In genomic region chr12:88505696-88506095, GRCh38 we compare ENCODE assay signal across 20 cellular contexts.
A peak's percentile ranks its signal among the peaks of the same experiment; 100 is the strongest.
DNase-seq lines count a peak whose midpoint lies in the region; ATAC-seq, FAIRE-seq and TF ChIP-seq lines count a peak whose summit lies in the region.
"Had no signal": no experiment of that assay in that cellular context is flagged by ENCODE, and none has a peak within 500 bp of the region (broad histone marks: within the 10 kb centered on the region; RNA-seq: fewer than 3 reads in every experiment).

No MANE protein-coding gene starts in this region.

- H3K9me3 Mint-ChIP-seq in nephron progenitor cell = no peaks in the 10 kb centered on the region

- no peak overlapping the region for H2AK5ac ChIP-seq in IMR-90 (ENCODE audit: low read depth, low read length)

- no peak overlapping the region for H2BK15ac ChIP-seq in IMR-90 (ENCODE audit: low read depth, low read length)

- H2BK20ac ChIP-seq in IMR-90 (ENCODE audit: low read depth, low read length) = no peak overlapping the region

- H3K4me1 ChIP-seq in IMR-90 (ENCODE audit: control insufficient read depth, insufficient read depth, low read length) = peaks cover 7% of the 10 kb centered on the region; the same call in 1 of the 2 replicates

- H3K27ac ChIP-seq in IMR-90 (ENCODE audit: insufficient read depth, low read length) = no peak overlapping the region
- H3K27ac ChIP-seq: C4-2B had no signal

- H3K27me3 Mint-ChIP-seq in nephron progenitor cell (ENCODE audit: low read depth, poor library complexity) = peaks cover 3% of the 10 kb centered on the region
- H3K27me3 Mint-ChIP-seq: CD4-positive, CD25-positive, alpha-beta regulatory T cell had no signal

- peaks cover 4% of the 10 kb centered on the region for H3K36me3 Mint-ChIP-seq in nephron progenitor cell (ENCODE audit: low read depth)
- H3K36me3 Mint-ChIP-seq: CD4-positive, CD25-positive, alpha-beta regulatory T cell; CD8-positive, alpha-beta T cell had no signal

- peaks cover 27% of the 10 kb centered on the region for H3K4me1 Mint-ChIP-seq in nephron progenitor cell
- H3K4me1 Mint-ChIP-seq: CD4-positive, CD25-positive, alpha-beta regulatory T cell had no signal

- no peak for ATAC-seq in IMR-90 (ENCODE audit: low read depth)
- ATAC-seq: CD8-positive, alpha-beta T cell had no signal

- no peak overlapping the region for H3K4me3 ChIP-seq in IMR-90 (ENCODE audit: insufficient read depth, low read depth, low read length)

- peak; percentile 33 for FAIRE-seq in H54 (lab: Jason Lieb, UNC)
- FAIRE-seq: GM12891, GM18507 had no signal

- no peak overlapping the region for H3K23ac ChIP-seq in IMR-90 (ENCODE audit: low read depth, low read length)

- peaks cover 20 to 43% of the 10 kb centered on the region in 2 experiments for H3K79me1 ChIP-seq in IMR-90 (ENCODE audit: low read depth in 1 of 2, low read length in 2 of 2)

- CTCF ChIA-PET in IMR-90 (lab: Yijun Ruan, JAX) = no interaction called here

- no peak overlapping the region for H3K18ac ChIP-seq in IMR-90 (ENCODE audit: low read depth, low read length)

- H3K9me1 ChIP-seq in IMR-90 (ENCODE audit: insufficient read depth, low read length) = peaks cover 6% of the 10 kb centered on the region

- no peak for TF ChIP-seq POLR2A in H54 (IDR thresholded peaks at IDR 0.05; ENCODE audit: low read depth, low read length)
- no peak for TF ChIP-seq POLR2A in IMR-90 (IDR thresholded peaks at IDR 0.05; ENCODE audit: low read depth, low read length)

- no peaks in the 10 kb centered on the region for H4K20me1 ChIP-seq in IMR-90 (ENCODE audit: insufficient read depth, low read length)

- in situ Hi-C loops in IMR-90 (cut with MboI; ENCODE audit: low sequenced_read_pairs) = no loop called here
- in situ Hi-C loops in G401 (cut with HindIII; ENCODE audit: low sequenced_read_pairs) = no loop called here

- no peak overlapping the region for H3K56ac ChIP-seq in IMR-90 (ENCODE audit: extremely low read depth, insufficient read depth, low read length)

- DNase-seq in H54 (ENCODE audit: insufficient read length, low spot score) (no peak), IMR-90 (peak; percentile 17), nephron progenitor cell (no peak), C1 segment of cervical spinal cord (lab: John Stamatoyannopoulos, UW) (no peak), NCI-H1694 (lab: John Stamatoyannopoulos, UW) (no peak), G401 (ENCODE audit: low spot score) (no peak), NCI-H2081 (lab: John Stamatoyannopoulos, UW) (no peak)
- DNase-seq: Caco-2; CD4-positive, CD25-positive, alpha-beta regulatory T cell; CD8-positive, alpha-beta T cell; DMS153; DND-41; EL; GF-D8; GOT3; H7; HCEC 1CT had no signal

- no peak overlapping the region for H2AK9ac ChIP-seq in IMR-90 (replicated peaks; ENCODE audit: low read depth, low read length, poor library complexity)

- H3K4me3 Mint-ChIP-seq in nephron progenitor cell = no peak overlapping the region
- H3K4me3 Mint-ChIP-seq: CD4-positive, CD25-positive, alpha-beta regulatory T cell; CD8-positive, alpha-beta T cell had no signal

- no peaks in the 10 kb centered on the region for H3K9me3 ChIP-seq in IMR-90 (ENCODE audit: control insufficient read depth, insufficient read depth, low read length)
- H3K9me3 ChIP-seq: Caco-2 had no signal

- H3K36me3 ChIP-seq in IMR-90 (ENCODE audit: control insufficient read depth, insufficient read depth, low read length) = peaks cover 15% of the 10 kb centered on the region

- H4K8ac ChIP-seq in IMR-90 (ENCODE audit: low read depth in 2 of 2, low read length in 2 of 2) = no peak overlapping the region

- no peak overlapping the region for H3K9ac ChIP-seq in IMR-90 (ENCODE audit: low read depth, low read length)

- WGBS in IMR-90 (ENCODE audit: extremely low coverage in 2 of 2, insufficient read length in 1 of 2), 2 experiments = no CpG with 5 or more reads among the region's 2 CpGs

- H2BK5ac ChIP-seq in IMR-90 (ENCODE audit: low read depth, low read length, poor library complexity, severe bottlenecking) = no peak overlapping the region

- H4K91ac ChIP-seq in IMR-90 (ENCODE audit: insufficient read depth, low read depth, low read length) = no peak overlapping the region

- no peak overlapping the region for H4K5ac ChIP-seq in IMR-90 (ENCODE audit: low read depth, low read length)

- H3K27ac Mint-ChIP-seq in nephron progenitor cell = peak overlapping the region; percentile 64
- H3K27ac Mint-ChIP-seq: CD4-positive, CD25-positive, alpha-beta regulatory T cell; CD8-positive, alpha-beta T cell had no signal

- no peak overlapping the region for H3K14ac ChIP-seq in IMR-90 (replicated peaks; ENCODE audit: low read depth, low read length)

- intact Hi-C loops in IMR-90 (cut with micrococcal nuclease) = loop anchor here (5.0 kb wide), 1 partner anchor 1297 kb away; no protein-coding TSS in a partner anchor

- dilution Hi-C loops in IMR-90 (cut with HindIII; ENCODE audit: low sequenced_read_pairs, unreplicated experiment) = no loop called here

- no peaks in the 10 kb centered on the region for H3K27me3 ChIP-seq in IMR-90 (ENCODE audit: control insufficient read depth, insufficient read depth, low read length)

- H3K4ac ChIP-seq in IMR-90 (ENCODE audit: low read depth, low read length) = no peak overlapping the region

- no TSS peak for BruUV-seq in IMR-90 (replicated peaks; lab: Mats Ljungman, UMichigan)

- H3K4me2 ChIP-seq in IMR-90 (ENCODE audit: low read depth, low read length) = no peak overlapping the region

- TF ChIP-seq RAD21 in IMR-90 (IDR thresholded peaks at IDR 0.05; ENCODE audit: low read length) = no peak

- H2AFZ ChIP-seq in IMR-90 (replicated peaks; ENCODE audit: low read length, poor library complexity) = no peak overlapping the region

- TF ChIP-seq CTCF in IMR-90 (conservative IDR thresholded peaks at IDR 0.05; ENCODE audit: low read depth, low read length) = no peak
- no peak for TF ChIP-seq CTCF in nephron progenitor cell (IDR thresholded peaks at IDR 0.05)

- no peak overlapping the region for H2BK120ac ChIP-seq in IMR-90 (ENCODE audit: low read depth, low read length)

- POLR2A ChIA-PET in IMR-90 (lab: Charles Lee; ENCODE audit: unreplicated experiment) = no interaction called here

TF ChIP-seq in IMR-90, 13 proteins besides CTCF, POLR2A, EP300 and RAD21:
- no peak for TF ChIP-seq CHD1 (IDR thresholded peaks at IDR 0.05; ENCODE audit: low read depth, low read length)
- TF ChIP-seq FOS (IDR thresholded peaks at IDR 0.05; ENCODE audit: low read depth, low read length) = no peak
- TF ChIP-seq NFE2L2 (IDR thresholded peaks at IDR 0.05; ENCODE audit: low read depth, low read length) = no peak
- TF ChIP-seq RCOR1 (IDR thresholded peaks at IDR 0.05; ENCODE audit: insufficient replicate concordance, low read length) = no peak
- no peak for TF ChIP-seq MAZ (IDR thresholded peaks at IDR 0.05; ENCODE audit: borderline replicate concordance, low read depth, low read length)
- no peak for TF ChIP-seq BHLHE40 (IDR thresholded peaks at IDR 0.05; ENCODE audit: low read depth, low read length)
- TF ChIP-seq RFX5 (IDR thresholded peaks at IDR 0.05; ENCODE audit: low read depth, low read length) = no peak
- no peak for TF ChIP-seq SMC3 (IDR thresholded peaks at IDR 0.05; ENCODE audit: low read depth, low read length)
- TF ChIP-seq MAFK (IDR thresholded peaks at IDR 0.05; ENCODE audit: low read depth, low read length) = no peak
- no peak for TF ChIP-seq CEBPB (IDR thresholded peaks at IDR 0.05; ENCODE audit: low read depth, low read length)
- TF ChIP-seq MXI1 (IDR thresholded peaks at IDR 0.05; ENCODE audit: borderline replicate concordance, low read depth, low read length) = no peak
- no peak for TF ChIP-seq ELK1 (IDR thresholded peaks at IDR 0.05; ENCODE audit: borderline replicate concordance, low read depth, low read length)
- TF ChIP-seq USF2 (IDR thresholded peaks at IDR 0.05; ENCODE audit: low read depth, low read length) = no peak
